In genomic region chr11:2912038-2912410, GRCh38 we compare ENCODE assay signal across 1 cellular context.
TF ChIP-seq lines count a peak whose summit lies in the region.

No MANE protein-coding gene starts in this region.

TF ChIP-seq in H1, 55 proteins besides CTCF, POLR2A, EP300 and RAD21:
- no peak for TF ChIP-seq USF2 (IDR thresholded peaks at IDR 0.05; ENCODE audit: low read length)
- TF ChIP-seq CBX5 (IDR thresholded peaks at IDR 0.05; ENCODE audit: low read depth, low read length) = no peak
- no peak for TF ChIP-seq E2F6 (IDR thresholded peaks at IDR 0.05)
- no peak for TF ChIP-seq YY1 (IDR thresholded peaks at IDR 0.05; ENCODE audit: low read depth, low read length)
- TF ChIP-seq BRCA1 (IDR thresholded peaks at IDR 0.05; ENCODE audit: low read depth, low read length) = no peak
- no peak for TF ChIP-seq SP4 (IDR thresholded peaks at IDR 0.05; ENCODE audit: low read length)
